1 cellular context compared by ENCODE assay signal in the genomic region with DNA sequence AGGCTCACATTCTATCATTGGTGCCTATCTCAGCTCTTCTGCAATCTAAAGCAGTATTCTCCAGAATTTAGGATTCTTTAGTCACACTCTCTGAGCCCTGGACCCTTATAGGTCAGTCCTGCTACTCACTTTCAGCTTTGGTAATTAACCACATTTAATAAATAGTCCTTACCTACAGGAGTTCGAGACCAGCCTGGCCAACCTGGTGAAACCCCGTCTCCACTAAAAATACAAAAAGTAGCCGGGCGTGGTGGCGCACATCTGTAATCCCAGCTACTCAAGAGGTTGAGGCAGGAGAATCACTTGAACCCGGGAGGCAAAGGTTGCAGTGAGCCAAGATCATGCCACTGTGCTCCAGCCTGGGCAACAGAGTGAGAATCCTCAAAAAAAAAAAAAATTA.
TF ChIP-seq lines count a peak whose summit lies in the region.

No MANE protein-coding gene starts in this region.

TF ChIP-seq in HepG2, 621 proteins besides CTCF, POLR2A, EP300 and RAD21:
- 0 out of 2 replicates have a peak, but pooled peaks have one; percentile 21 for TF ChIP-seq RBFOX2 (IDR thresholded peaks at IDR 0.05; ENCODE audit: low read depth, low read length)
